Comparison of ENCODE assay signal across 28 cellular contexts in the genomic region with DNA sequence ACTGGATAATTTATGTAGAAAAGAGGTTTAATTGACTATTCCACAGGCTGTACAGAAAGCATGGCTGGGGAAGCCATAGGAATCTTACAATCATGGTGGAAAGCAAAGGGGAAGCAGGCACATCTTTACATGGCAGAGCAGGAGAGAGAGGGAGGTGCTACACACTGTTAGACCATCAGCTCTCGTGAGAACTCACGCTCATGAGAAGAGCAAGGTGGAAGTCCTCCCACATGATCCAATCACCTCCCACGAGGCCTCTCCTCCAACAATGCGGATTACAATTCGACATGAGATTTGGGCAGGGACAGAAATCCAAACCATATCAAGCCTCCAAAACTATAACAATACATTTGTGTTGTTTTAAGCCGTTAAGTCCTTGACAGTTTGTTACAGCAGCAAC.
"Had no signal": no experiment of that assay in that cellular context is flagged by ENCODE, and none has a peak within 500 bp of the region (broad histone marks: within the 10 kb centered on the region; RNA-seq: fewer than 3 reads in every experiment).

No MANE protein-coding gene starts in this region.

- H3K4me3 ChIP-seq: colonic mucosa, coronary artery, dorsolateral prefrontal cortex, esophagus muscularis mucosa, esophagus squamous epithelium, gastrocnemius medialis, gastroesophageal sphincter, heart left ventricle, heart right ventricle had no signal

- H3K27me3 ChIP-seq: colonic mucosa, dorsolateral prefrontal cortex had no signal

- H3K4me1 ChIP-seq: colonic mucosa, esophagus squamous epithelium, foreskin keratinocyte, gastrocnemius medialis had no signal

- ATAC-seq: effector memory CD8-positive, alpha-beta T cell; esophagus mucosa; foreskin keratinocyte; gastrocnemius medialis; gastroesophageal sphincter; heart left ventricle; heart right ventricle had no signal

- FAIRE-seq: colon, endometrium, endothelial cell of umbilical vein, frontal cortex had no signal

- H3K9me3 ChIP-seq: colonic mucosa, esophagus squamous epithelium, gastrocnemius medialis had no signal

- DNase-seq: colonic mucosa; cortex of kidney; dermis blood vessel endothelial cell; dorsolateral prefrontal cortex; effector CD4-positive, alpha-beta T cell; effector CD8-positive, alpha-beta T cell; effector memory CD4-positive, alpha-beta T cell; effector memory CD8-positive, alpha-beta T cell; endodermal cell; erythroblast; esophagus squamous epithelium; foreskin fibroblast; foreskin keratinocyte; foreskin melanocyte; gastrocnemius medialis; glutamatergic neuron; head of caudate nucleus; heart left ventricle; heart right ventricle had no signal

- H3K36me3 ChIP-seq: colonic mucosa, esophagus muscularis mucosa, esophagus squamous epithelium, gastrocnemius medialis, gastroesophageal sphincter, heart left ventricle, heart right ventricle had no signal

- H3K27ac ChIP-seq: colonic mucosa, coronary artery, dorsolateral prefrontal cortex, epithelial cell of prostate, esophagus muscularis mucosa, esophagus squamous epithelium, foreskin keratinocyte, gastrocnemius medialis, gastroesophageal sphincter, heart left ventricle, heart right ventricle had no signal
